28 cellular contexts compared by ENCODE assay signal in the genomic region with DNA sequence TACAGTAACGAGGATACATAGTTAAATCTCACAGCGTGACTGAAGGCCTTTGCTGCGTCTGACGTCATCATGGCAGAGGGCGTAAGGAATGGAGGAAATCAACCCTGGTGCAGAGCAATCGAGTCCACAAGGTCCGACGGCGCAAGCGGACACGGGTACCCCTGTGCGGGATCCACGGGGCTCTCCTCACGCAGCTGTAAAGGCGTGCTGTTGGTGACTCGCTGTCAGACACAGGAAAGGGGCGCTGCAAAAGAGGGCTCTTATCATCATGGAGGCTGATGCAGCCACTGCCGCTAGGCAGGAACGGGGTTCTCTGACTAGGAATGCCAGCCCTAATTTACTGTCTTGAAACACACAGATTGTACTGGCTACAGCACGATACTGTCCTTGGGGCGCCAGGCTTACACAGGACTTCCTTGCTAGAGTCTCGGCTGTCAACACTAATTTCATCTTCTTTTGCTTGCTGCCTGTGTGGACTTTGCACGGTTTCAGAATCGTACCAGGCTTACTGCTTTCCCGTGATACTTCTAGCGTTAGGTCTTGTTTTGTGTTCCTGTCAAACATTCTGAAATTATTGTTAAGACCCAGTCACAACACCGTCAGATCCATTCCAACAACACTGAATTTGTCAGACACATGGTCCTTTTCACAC. TPM values are rescaled to one million over a fixed set of nuclear protein-coding genes. Genes with fewer than 3 reads are reported as not detected.
DNase-seq lines count a peak whose midpoint lies in the region; ATAC-seq, FAIRE-seq and TF ChIP-seq lines count a peak whose summit lies in the region.
"Had no signal": no experiment of that assay in that cellular context is flagged by ENCODE, and none has a peak within 500 bp of the region (broad histone marks: within the 10 kb centered on the region; RNA-seq: fewer than 3 reads in every experiment).

No MANE protein-coding gene starts in this region.

- peak overlapping the region in 3 of 4 donors; percentile 15 to 30 (median 26) for H3K4me3 ChIP-seq in pancreas
- H3K4me3 ChIP-seq in Caco-2 (ENCODE audit: low read depth, low read length), result no peak overlapping the region
- H3K4me3 ChIP-seq: GM23338, SJCRH30 had no signal

- H3K27me3 Mint-ChIP-seq in activated CD8-positive, alpha-beta memory T cell treated with anti-CD3 and anti-CD28 coated beads, Interleukin-2, amount 10 ng/mL, durations not matched to agents 7 days and 5 days, result no peaks in the 10 kb centered on the region
- H3K27me3 Mint-ChIP-seq in Caco-2 (ENCODE audit: insufficient read depth, unreplicated experiment), result peaks cover 3% of the 10 kb centered on the region

- DNase-seq in activated CD8-positive, alpha-beta memory T cell treated with anti-CD3 and anti-CD28 coated beads, Interleukin-2, amount 10 ng/mL, durations not matched to agents 7 days and 5 days, result peak; percentile 33
- DNase-seq in activated CD8-positive, alpha-beta memory T cell treated with anti-CD3 and anti-CD28 coated beads, Interleukin-2, amount 50 U/mL, for 4 hours, result no peak
- no peak for DNase-seq in left colon
- DNase-seq in pancreas, result peak in 4 of 6 donors; percentile 55 to 73 (median 60)
- no peak for DNase-seq in DMS53 treated with DMSO at 0.1 percent for 48 hours (lab: John Stamatoyannopoulos, UW; ENCODE audit: unreplicated experiment)
- no peak for DNase-seq in effector CD4-positive, alpha-beta T cell
- DNase-seq in Caco-2, result no peak
- DNase-seq: AML-193; C1 segment of cervical spinal cord; CD8-positive, alpha-beta T cell; DMS53; EL; Karpas-422; MV-4-11; NCI-H1105 treated with DMSO at 0.1 percent for 48 hours; NCI-H2029 treated with DMSO at 0.1 percent for 48 hours; NCI-H226; NCI-H524; NCI-H82; SJCRH30 had no signal

- peak overlapping the region; percentile 81 to 90 (median 84) for H3K27ac ChIP-seq in pancreas
- H3K27ac ChIP-seq: SJCRH30 had no signal

- WGBS in pancreas, 2 donors, result 28 to 34% methylated on average over 27 of the region's 27 CpGs

- H3K36me3 ChIP-seq in pancreas (no peaks in the 10 kb centered on the region), Caco-2 (ENCODE audit: control insufficient read depth, insufficient read depth, low read length) (no peaks in the 10 kb centered on the region)

- TF ChIP-seq CTCF in pancreas (IDR thresholded peaks at IDR 0.05) (no peak), Caco-2 (IDR thresholded peaks at IDR 0.05; ENCODE audit: insufficient read depth in 1 of 2, low read depth in 1 of 2, low read length in 1 of 2, severe bottlenecking in 1 of 2, unreplicated experiment in 1 of 2) (no peak)

- intact Hi-C loops in left colon (cut with DNase I, micrococcal nuclease) (no loop called here), pancreas (cut with DNase I) (no loop called here), Caco-2 (cut with micrococcal nuclease; ENCODE audit: unreplicated experiment) (no loop called here)

- no peak overlapping the region for H3K4me3 Mint-ChIP-seq in activated CD8-positive, alpha-beta memory T cell treated with anti-CD3 and anti-CD28 coated beads, Interleukin-2, amount 10 ng/mL, durations not matched to agents 7 days and 5 days
- H3K4me3 Mint-ChIP-seq in Caco-2 (ENCODE audit: unreplicated experiment), result no peak overlapping the region
- H3K4me3 Mint-ChIP-seq: CD8-positive, alpha-beta T cell; GM23338; IgD-negative memory B cell had no signal

- no peaks in the 10 kb centered on the region for H3K36me3 Mint-ChIP-seq in activated CD8-positive, alpha-beta memory T cell treated with anti-CD3 and anti-CD28 coated beads, Interleukin-2, amount 10 ng/mL, durations not matched to agents 7 days and 5 days
- no peaks in the 10 kb centered on the region for H3K36me3 Mint-ChIP-seq in Caco-2 (ENCODE audit: insufficient read depth, unreplicated experiment)
- H3K36me3 Mint-ChIP-seq: CD8-positive, alpha-beta T cell; IgD-negative memory B cell had no signal

- POLR2A ChIA-PET in Caco-2 (lab: Charles Lee), result no interaction called here

- H3K9me3 ChIP-seq in pancreas (no peaks in the 10 kb centered on the region), Caco-2 (no peaks in the 10 kb centered on the region)
- H3K9me3 ChIP-seq: SJCRH30 had no signal

- ATAC-seq in activated CD8-positive, alpha-beta memory T cell treated with anti-CD3 and anti-CD28 coated beads, Interleukin-2, amount 10 ng/mL, durations not matched to agents 7 days and 5 days, result no peak
- peak; percentile 45 for ATAC-seq in left colon
- peak; percentile 86 to 91 (median 90) for ATAC-seq in pancreas
- ATAC-seq: CD8-positive, alpha-beta T cell; GM23338; HCT116 had no signal

- peaks cover 15 to 23% (median 21%) of the 10 kb centered on the region in 3 donors for H3K4me1 ChIP-seq in pancreas
- no peaks in the 10 kb centered on the region for H3K4me1 ChIP-seq in Caco-2

- H3K27ac Mint-ChIP-seq in activated CD8-positive, alpha-beta memory T cell treated with anti-CD3 and anti-CD28 coated beads, Interleukin-2, amount 10 ng/mL, durations not matched to agents 7 days and 5 days, result no peak overlapping the region
- H3K27ac Mint-ChIP-seq in Caco-2 (ENCODE audit: unreplicated experiment), result no peak overlapping the region
- H3K27ac Mint-ChIP-seq: CD8-positive, alpha-beta T cell; IgD-negative memory B cell had no signal

- no peaks in the 10 kb centered on the region for H3K27me3 ChIP-seq in pancreas
- H3K27me3 ChIP-seq in Caco-2 (replicated peaks; ENCODE audit: control insufficient read depth, insufficient read depth, low read length), result no peaks in the 10 kb centered on the region; the same call in 1 of the 2 replicates
- H3K27me3 ChIP-seq: SJCRH30 had no signal

- H3K4me1 Mint-ChIP-seq in activated CD8-positive, alpha-beta memory T cell treated with anti-CD3 and anti-CD28 coated beads, Interleukin-2, amount 10 ng/mL, durations not matched to agents 7 days and 5 days, result no peaks in the 10 kb centered on the region
- peaks cover 6% of the 10 kb centered on the region for H3K4me1 Mint-ChIP-seq in Caco-2 (ENCODE audit: low read depth, unreplicated experiment)

- FAIRE-seq in pancreas (lab: Jason Lieb, UNC), result no peak
- FAIRE-seq: D721Med, RCC 7860 had no signal

- BruUV-seq in Caco-2 (replicated peaks; lab: Mats Ljungman, UMichigan), result no TSS peak

- CTCF ChIA-PET in activated CD8-positive, alpha-beta memory T cell treated with anti-CD3 and anti-CD28 coated beads, Interleukin-2, amount 10 ng/mL, durations not matched to agents 7 days and 5 days (lab: Charles Lee), result interaction anchor here (0.8 kb wide), 1 partner anchor 22 kb away, joined by 3 read pairs; no protein-coding TSS in a partner anchor
- CTCF ChIA-PET in Caco-2 (lab: Charles Lee), result no interaction called here

- no peaks in the 10 kb centered on the region for H3K9me3 Mint-ChIP-seq in activated CD8-positive, alpha-beta memory T cell treated with anti-CD3 and anti-CD28 coated beads, Interleukin-2, amount 10 ng/mL, durations not matched to agents 7 days and 5 days (ENCODE audit: low read depth)
- H3K9me3 Mint-ChIP-seq in Caco-2 (ENCODE audit: unreplicated experiment), result no peaks in the 10 kb centered on the region
- H3K9me3 Mint-ChIP-seq: CD8-positive, alpha-beta T cell; GM23338; IgD-negative memory B cell had no signal

RNA-seq across cellular contexts. Expression of a gene that starts 13.6 kb away (rescaled TPM):
- 1 to 10 TPM; 1.2 to 3.2 TPM for total RNA-seq in activated CD8-positive, alpha-beta memory T cell treated with anti-CD3 and anti-CD28 coated beads, Interleukin-2, amount 10 ng/mL, durations not matched to agents 7 days and 5 days
- total RNA-seq in left colon (1 to 10 TPM; 1.6 to 2.9 TPM), pancreas (10 to 100 TPM; 12.0 to 28.0 (median 16.8) TPM), Caco-2 (2022) (not detected in 2 replicates)
- 10 to 100 TPM; 19.0 to 40.3 TPM for polyA plus RNA-seq in pancreas
- total RNA-seq: A172, HT1080, OCI-LY7, SJCRH30 had no signal

Comparison
In these comparisons a context has a peak if more than half of its experiments do, and no peak if none do; other contexts are left out.
1. DNase-seq: peak in activated CD8-positive, alpha-beta memory T cell treated with anti-CD3 and anti-CD28 coated beads, Interleukin-2, amount 10 ng/mL, durations not matched to agents 7 days and 5 days (single experiment) and pancreas (4 of 6); none in activated CD8-positive, alpha-beta memory T cell treated with anti-CD3 and anti-CD28 coated beads, Interleukin-2, amount 50 U/mL, for 4 hours (single experiment), left colon (0 of 2), DMS53 treated with DMSO at 0.1 percent for 48 hours (single experiment), effector CD4-positive, alpha-beta T cell (single experiment) and Caco-2 (0 of 2).